ENCODE assay signal across 35 cellular contexts in genomic region chr3:116678853-116679252, GRCh38. TPM values are rescaled to one million over a fixed set of nuclear protein-coding genes. Genes with fewer than 3 reads are reported as not detected.
"Had no signal": no experiment of that assay in that cellular context is flagged by ENCODE, and none has a peak within 500 bp of the region (broad histone marks: within the 10 kb centered on the region; RNA-seq: fewer than 3 reads in every experiment).

No MANE protein-coding gene starts in this region.

- ATAC-seq: activated CD4-positive, CD25-positive, alpha-beta regulatory T cell treated with anti-CD3 and anti-CD28 coated beads, Interleukin-2, amount 50 U/mL, for 24 hours; effector memory CD8-positive, alpha-beta T cell; gastrocnemius medialis; left cardiac atrium; stimulated activated naive CD8-positive, alpha-beta T cell treated with anti-CD3 and anti-CD28 coated beads, Interleukin-15, Interleukin-2, amounts not matched to agents 100 U/mL and 50 U/mL, for 24 hours had no signal

- DNase-seq: activated CD4-positive, alpha-beta memory T cell treated with anti-CD3 and anti-CD28 coated beads for 36 hours; activated CD4-positive, alpha-beta T cell treated with anti-CD3 and anti-CD28 coated beads for 48 hours; activated CD8-positive, alpha-beta memory T cell treated with anti-CD3 and anti-CD28 coated beads, Interleukin-2, amount 50 U/mL, for 4 hours; activated effector memory CD4-positive, alpha-beta T cell treated with anti-CD3 and anti-CD28 coated beads, Interleukin-2, amount 50 U/mL, for 16 hours; activated naive CD4-positive, alpha-beta T cell treated with anti-CD3 and anti-CD28 coated beads for 36 hours; activated naive CD8-positive, alpha-beta T cell treated with anti-CD3 and anti-CD28 coated beads for 36 hours; activated T-cell treated with anti-CD3 and anti-CD28 coated beads, Interleukin-2, amount 50 U/mL, for 1 hour; brain microvascular endothelial cell; cortex of kidney; effector memory CD8-positive, alpha-beta T cell; erythroblast; gastrocnemius medialis; left cardiac atrium; naive B cell; nephron progenitor cell; right lobe of liver; stimulated activated CD4-positive, alpha-beta T cell treated with anti-CD3 and anti-CD28 coated beads, Interleukin-4, amount 100 ng/mL, for 1 hour; stimulated activated naive CD8-positive, alpha-beta T cell treated with anti-CD3 and anti-CD28 coated beads, Interleukin-15, Interleukin-2, amounts not matched to agents 100 U/mL and 50 U/mL, for 24 hours; T-helper 9 cell; testis had no signal

- H3K4me1 ChIP-seq: gastrocnemius medialis, right lobe of liver, testis, vagina had no signal

- H3K27me3 ChIP-seq: brain microvascular endothelial cell, gastrocnemius medialis, hepatocyte, neutrophil, right lobe of liver, testis, vagina had no signal

- H3K27ac ChIP-seq: brain microvascular endothelial cell, gastrocnemius medialis, hepatocyte, neutrophil, right lobe of liver, testis, vagina, VCaP had no signal

- H3K9me3 ChIP-seq: gastrocnemius medialis, neutrophil, right lobe of liver, testis, vagina had no signal

- H3K4me3 ChIP-seq: gastrocnemius medialis, hepatocyte, right lobe of liver, testis, vagina had no signal

- H3K36me3 ChIP-seq: brain microvascular endothelial cell, gastrocnemius medialis, neutrophil, right lobe of liver, vagina had no signal

RNA-seq across cellular contexts. Expression of gene TUSC7, which starts 30.7 kb away (rescaled TPM):
- total RNA-seq: activated CD4-positive, alpha-beta memory T cell treated with anti-CD3 and anti-CD28 coated beads for 36 hours; activated CD8-positive, alpha-beta memory T cell treated with anti-CD3 and anti-CD28 coated beads for 36 hours; activated naive CD4-positive, alpha-beta T cell treated with anti-CD3 and anti-CD28 coated beads for 36 hours; activated naive CD8-positive, alpha-beta T cell treated with anti-CD3 and anti-CD28 coated beads for 36 hours; activated T-helper 1 cell treated with anti-CD3 and anti-CD28 coated beads, Interleukin-12 subunit alpha, Interleukin-12 subunit beta, Interleukin-2, Interleukin-4 antibody, amounts not matched to agents 30 ng/mL and 10 ng/mL and 1 ng/mL, durations not matched to agents 14 hours and 24 hours and 36 hours; astrocyte; cardiac septum; cerebellum; gastrocnemius medialis; hepatocyte; left cardiac atrium; liver; mesothelial cell of epicardium; osteocyte; posterior vena cava; right lobe of liver; skeletal muscle tissue; vagina had no signal
